ENCODE assay signal across 25 cellular contexts in genomic region chr9:35293381-35293780, GRCh38.
DNase-seq lines count a peak whose midpoint lies in the region; TF ChIP-seq lines count a peak whose summit lies in the region.
"Had no signal": no experiment of that assay in that cellular context is flagged by ENCODE, and none has a peak within 500 bp of the region (broad histone marks: within the 10 kb centered on the region; RNA-seq: fewer than 3 reads in every experiment).

No MANE protein-coding gene starts in this region.

- no peaks in the 10 kb centered on the region for H3K9me3 Mint-ChIP-seq in nephron
- no peaks in the 10 kb centered on the region for H3K9me3 Mint-ChIP-seq in progenitor cell of endocrine pancreas (ENCODE audit: low read depth)
- H3K9me3 Mint-ChIP-seq: CD4-positive, CD25-positive, alpha-beta regulatory T cell; GM23338; HFFc6 had no signal

- H3K4me3 Mint-ChIP-seq in nephron (no peak overlapping the region), progenitor cell of endocrine pancreas (ENCODE audit: low read depth) (no peak overlapping the region)
- H3K4me3 Mint-ChIP-seq: CD4-positive, CD25-positive, alpha-beta regulatory T cell; GM23338; HFFc6 had no signal

- H3K27me3 Mint-ChIP-seq in nephron (ENCODE audit: low read depth), result no peaks in the 10 kb centered on the region
- no peaks in the 10 kb centered on the region for H3K27me3 Mint-ChIP-seq in progenitor cell of endocrine pancreas

- peaks cover 3% of the 10 kb centered on the region for H3K36me3 Mint-ChIP-seq in nephron (ENCODE audit: low read depth)
- peaks cover 16% of the 10 kb centered on the region for H3K36me3 Mint-ChIP-seq in progenitor cell of endocrine pancreas (ENCODE audit: insufficient read depth)
- H3K36me3 Mint-ChIP-seq: CD4-positive, CD25-positive, alpha-beta regulatory T cell had no signal

- TF ChIP-seq CTCF in nephron (IDR thresholded peaks at IDR 0.05; ENCODE audit: unreplicated experiment in 3 of 3), result no peak
- TF ChIP-seq CTCF in progenitor cell of endocrine pancreas (IDR thresholded peaks at IDR 0.05; ENCODE audit: unreplicated experiment), result no peak

- H3K27ac Mint-ChIP-seq in nephron (peak overlapping the region; percentile 63 to 65 (median 65)), progenitor cell of endocrine pancreas (peak overlapping the region; percentile 83)
- H3K27ac Mint-ChIP-seq: CD4-positive, CD25-positive, alpha-beta regulatory T cell; GM23338; HFFc6 had no signal

- H3K4me1 Mint-ChIP-seq in nephron, result peaks cover 12% of the 10 kb centered on the region
- peaks cover 19% of the 10 kb centered on the region for H3K4me1 Mint-ChIP-seq in progenitor cell of endocrine pancreas (ENCODE audit: low read depth)
- H3K4me1 Mint-ChIP-seq: CD4-positive, CD25-positive, alpha-beta regulatory T cell; GM23338 had no signal

- peak; percentile 69 for DNase-seq in astrocyte of the hippocampus (ENCODE audit: low read depth, low spot score)
- peak; percentile 13 for DNase-seq in kidney glomerular epithelial cell (lab: John Stamatoyannopoulos, UW)
- no peak for DNase-seq in progenitor cell of endocrine pancreas (ENCODE audit: low spot score, unreplicated experiment)
- no peak for DNase-seq in NCI-H226
- no peak for DNase-seq in iPS-NIHi11 (ENCODE audit: low spot score)
- DNase-seq in SK-N-DZ (ENCODE audit: low spot score), result no peak
- no peak for DNase-seq in SHP77 treated with DMSO at 0.1 percent for 48 hours (lab: John Stamatoyannopoulos, UW)
- DNase-seq: CD4-positive, CD25-positive, alpha-beta regulatory T cell; DMS153; DND-41; HFFc6; IMR-90; KG1; NCI-H1092 treated with DMSO at 0.1 percent for 48 hours; NCI-H1436; NCI-H187; NCI-H2107; NCI-H446 treated with DMSO at 0.1 percent for 48 hours; NCI-H526; NCI-H82; NK-92 treated with Interleukin-12 subunit alpha and Interleukin-12 subunit beta, amount 100 ng/mL, for 24 hours; PC-3; SJCRH30 had no signal

Comparison
In these comparisons a context has a peak if more than half of its experiments do, and no peak if none do; other contexts are left out.
1. DNase-seq: peak in astrocyte of the hippocampus (single experiment) and kidney glomerular epithelial cell (single experiment); none in progenitor cell of endocrine pancreas (single experiment), NCI-H226 (single experiment), iPS-NIHi11 (single experiment), SK-N-DZ (single experiment) and SHP77 treated with DMSO at 0.1 percent for 48 hours (single experiment).